ENCODE assay signal across 13 cellular contexts in genomic region chr12:15719230-15719629, GRCh38.
DNase-seq lines count a peak whose midpoint lies in the region; ATAC-seq and TF ChIP-seq lines count a peak whose summit lies in the region.
"Had no signal": no experiment of that assay in that cellular context is flagged by ENCODE, and none has a peak within 500 bp of the region (broad histone marks: within the 10 kb centered on the region; RNA-seq: fewer than 3 reads in every experiment).

No MANE protein-coding gene starts in this region.

- H3K27me3 Mint-ChIP-seq in HFFc6 (ENCODE audit: insufficient read depth) = no peaks in the 10 kb centered on the region
- no peaks in the 10 kb centered on the region for H3K27me3 Mint-ChIP-seq in WTC11 (ENCODE audit: low read depth)

- TF ChIP-seq CTCF in HFFc6 (IDR thresholded peaks at IDR 0.05) (no peak), WTC11 (IDR thresholded peaks at IDR 0.05) (no peak)

- H3K4me1 Mint-ChIP-seq in HFFc6 (ENCODE audit: low read depth) (peaks cover 74% of the 10 kb centered on the region), WTC11 (no peaks in the 10 kb centered on the region)

- peak; percentile 28 for DNase-seq in DMS153 treated with DMSO at 0.1 percent for 48 hours (lab: John Stamatoyannopoulos, UW; ENCODE audit: unreplicated experiment)
- DNase-seq in HFFc6 = no peak
- peak; percentile 63 for DNase-seq in OCI-M1 (lab: John Stamatoyannopoulos, UW)
- peak; percentile 54 for DNase-seq in foreskin melanocyte
- no peak for DNase-seq in activated naive CD4-positive, alpha-beta T cell treated with anti-CD3 and anti-CD28 coated beads, Interleukin-2, amount 50 U/mL, for 16 hours
- no peak for DNase-seq in WTC11 (ENCODE audit: low spot score)
- DNase-seq: activated CD8-positive, alpha-beta T cell treated with anti-CD3 and anti-CD28 coated beads, Interleukin-2, amount 10 ng/mL, durations not matched to agents 7 days and 5 days; amygdala; stimulated activated naive B cell treated with anti-CD40 and anti-IgM and Interleukin-4, amounts not matched to agents 10 μg/mL and 1 μg/mL and 100 μg/mL, for 72 hours; upper lobe of left lung had no signal

- CTCF ChIA-PET in WTC11 (lab: Charles Lee) = no interaction called here

- POLR2A ChIA-PET in WTC11 (lab: Charles Lee) = no interaction called here

- H3K4me3 Mint-ChIP-seq in HFFc6 = no peak overlapping the region
- no peak overlapping the region for H3K4me3 Mint-ChIP-seq in WTC11
- H3K4me3 Mint-ChIP-seq: activated CD8-positive, alpha-beta T cell treated with anti-CD3 and anti-CD28 coated beads, Interleukin-2, amount 10 ng/mL, durations not matched to agents 7 days and 5 days; activated T-helper 1 cell treated with anti-CD3 and anti-CD28 coated beads, Interleukin-12 subunit alpha, Interleukin-12 subunit beta, Interleukin-2, Interleukin-4 antibody, amounts not matched to agents 30 ng/mL and 10 ng/mL and 1 ng/mL, durations not matched to agents 14 hours and 24 hours and 36 hours; stimulated activated naive B cell treated with anti-CD40 and anti-IgM and Interleukin-4, amounts not matched to agents 10 μg/mL and 1 μg/mL and 100 μg/mL, for 72 hours had no signal

- H3K9me3 Mint-ChIP-seq in HFFc6 (no peaks in the 10 kb centered on the region), WTC11 (no peaks in the 10 kb centered on the region)
- H3K9me3 Mint-ChIP-seq: activated T-helper 1 cell treated with anti-CD3 and anti-CD28 coated beads, Interleukin-12 subunit alpha, Interleukin-12 subunit beta, Interleukin-2, Interleukin-4 antibody, amounts not matched to agents 30 ng/mL and 10 ng/mL and 1 ng/mL, durations not matched to agents 14 hours and 24 hours and 36 hours; stimulated activated naive B cell treated with anti-CD40 and anti-IgM and Interleukin-4, amounts not matched to agents 10 μg/mL and 1 μg/mL and 100 μg/mL, for 72 hours had no signal

- H3K27ac Mint-ChIP-seq in HFFc6 (peak overlapping the region; percentile 16; the same call in 1 of the 2 replicates), WTC11 (no peak overlapping the region)
- H3K27ac Mint-ChIP-seq: activated CD8-positive, alpha-beta T cell treated with anti-CD3 and anti-CD28 coated beads, Interleukin-2, amount 10 ng/mL, durations not matched to agents 7 days and 5 days; activated T-helper 1 cell treated with anti-CD3 and anti-CD28 coated beads, Interleukin-12 subunit alpha, Interleukin-12 subunit beta, Interleukin-2, Interleukin-4 antibody, amounts not matched to agents 30 ng/mL and 10 ng/mL and 1 ng/mL, durations not matched to agents 14 hours and 24 hours and 36 hours; stimulated activated naive B cell treated with anti-CD40 and anti-IgM and Interleukin-4, amounts not matched to agents 10 μg/mL and 1 μg/mL and 100 μg/mL, for 72 hours had no signal

- no peak for ATAC-seq in HG03045 (IDR thresholded peaks at IDR 0.05; ENCODE audit: unreplicated experiment)
- no peak for ATAC-seq in WTC11
- no peak for ATAC-seq in GM21737 (IDR thresholded peaks at IDR 0.05; ENCODE audit: unreplicated experiment)
- ATAC-seq: activated CD8-positive, alpha-beta T cell treated with anti-CD3 and anti-CD28 coated beads, Interleukin-2, amount 10 ng/mL, durations not matched to agents 7 days and 5 days; stimulated activated naive B cell treated with anti-CD40 and anti-IgM and Interleukin-4, amounts not matched to agents 10 μg/mL and 1 μg/mL and 100 μg/mL, for 72 hours had no signal

- H3K36me3 Mint-ChIP-seq in HFFc6 (ENCODE audit: low read depth) = peaks cover 9% of the 10 kb centered on the region; the same call in 1 of the 2 replicates
- no peaks in the 10 kb centered on the region for H3K36me3 Mint-ChIP-seq in WTC11
- H3K36me3 Mint-ChIP-seq: stimulated activated naive B cell treated with anti-CD40 and anti-IgM and Interleukin-4, amounts not matched to agents 10 μg/mL and 1 μg/mL and 100 μg/mL, for 72 hours had no signal

TF ChIP-seq in WTC11, 78 proteins besides CTCF, POLR2A, EP300 and RAD21 (continues in another document):
- TF ChIP-seq ZNF317 (CRISPR knock-in tag; IDR thresholded peaks at IDR 0.05; ENCODE audit: borderline replicate concordance, low read depth) (no peak), ZBTB21 (CRISPR knock-in tag; IDR thresholded peaks at IDR 0.05; ENCODE audit: borderline replicate concordance) (no peak), ATF3 (CRISPR knock-in tag; conservative IDR thresholded peaks at IDR 0.05) (no peak), E2F5 (CRISPR knock-in tag; IDR thresholded peaks at IDR 0.05) (no peak), USF2 (CRISPR knock-in tag; IDR thresholded peaks at IDR 0.05) (no peak), JAZF1 (CRISPR knock-in tag; IDR thresholded peaks at IDR 0.05) (no peak), SMAD3 (CRISPR knock-in tag; IDR thresholded peaks at IDR 0.05; ENCODE audit: borderline replicate concordance) (no peak), TEAD1 (CRISPR knock-in tag; IDR thresholded peaks at IDR 0.05) (no peak), ATF6 (CRISPR knock-in tag; IDR thresholded peaks at IDR 0.05) (no peak), ZNF281 (CRISPR knock-in tag; IDR thresholded peaks at IDR 0.05) (no peak), KAT7 (CRISPR knock-in tag; IDR thresholded peaks at IDR 0.05; ENCODE audit: borderline replicate concordance) (no peak), ZNF425 (CRISPR knock-in tag; conservative IDR thresholded peaks at IDR 0.05) (no peak)

Comparison
In these comparisons a context has a peak if more than half of its experiments do, and no peak if none do; other contexts are left out.
1. DNase-seq: peak in DMS153 treated with DMSO at 0.1 percent for 48 hours (single experiment), OCI-M1 (single experiment) and foreskin melanocyte (single experiment); none in HFFc6 (single experiment), activated naive CD4-positive, alpha-beta T cell treated with anti-CD3 and anti-CD28 coated beads, Interleukin-2, amount 50 U/mL, for 16 hours (single experiment) and WTC11 (single experiment).